2 cellular contexts compared by ENCODE assay signal in the genomic region with DNA sequence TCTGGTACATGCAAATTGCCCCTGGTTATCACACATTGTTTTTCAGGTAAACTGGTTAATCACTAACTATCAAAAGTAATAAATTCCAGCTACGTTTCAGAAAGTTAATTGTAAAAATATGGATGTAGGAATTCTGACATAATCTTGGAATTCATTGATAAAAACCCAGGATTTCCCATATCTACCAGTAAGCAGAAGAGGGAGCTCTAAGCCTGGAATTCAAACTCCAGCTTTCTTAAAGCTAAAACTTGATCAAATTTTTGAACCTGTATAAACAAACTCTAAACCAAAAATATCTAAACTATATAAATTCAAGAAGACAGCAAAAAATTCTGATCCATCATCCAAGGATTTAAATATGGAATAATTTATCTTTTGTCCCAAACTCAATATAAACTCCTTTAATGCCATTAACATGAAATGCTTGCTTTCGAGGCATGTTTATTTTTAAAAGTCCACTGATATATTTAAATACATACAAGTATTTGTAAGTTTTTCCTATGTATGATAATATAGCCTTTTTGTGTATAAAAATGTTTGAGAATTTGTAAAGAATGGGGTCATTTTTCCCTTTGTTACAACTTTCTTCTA.
TF ChIP-seq lines count a peak whose summit lies in the region.

No MANE protein-coding gene starts in this region.

TF ChIP-seq in IMR-90, 13 proteins besides CTCF, POLR2A, EP300 and RAD21:
- TF ChIP-seq FOS (IDR thresholded peaks at IDR 0.05; ENCODE audit: low read depth, low read length) (no peak), SMC3 (IDR thresholded peaks at IDR 0.05; ENCODE audit: low read depth, low read length) (peak; percentile 88)

TF ChIP-seq in liver, 16 proteins besides CTCF, POLR2A, EP300 and RAD21:
- TF ChIP-seq TAF1 (conservative IDR thresholded peaks at IDR 0.05) (no peak), HNF4A (conservative IDR thresholded peaks at IDR 0.05) (no peak), JUND (IDR thresholded peaks at IDR 0.05) (no peak), HNF4G (IDR thresholded peaks at IDR 0.05) (no peak), GABPA (IDR thresholded peaks at IDR 0.05 in 1 of 2, conservative IDR thresholded peaks at IDR 0.05 in 1 of 2) (no peak), RXRA (IDR thresholded peaks at IDR 0.05) (no peak), FOXA2 (IDR thresholded peaks at IDR 0.05) (no peak), SP1 (IDR thresholded peaks at IDR 0.05) (no peak), NR2F2 (IDR thresholded peaks at IDR 0.05) (no peak), EGR1 (IDR thresholded peaks at IDR 0.05; ENCODE audit: low read depth in 2 of 2) (no peak), YY1 (IDR thresholded peaks at IDR 0.05) (no peak), FOXA1 (IDR thresholded peaks at IDR 0.05) (no peak)
- TF ChIP-seq, protein P1, sequence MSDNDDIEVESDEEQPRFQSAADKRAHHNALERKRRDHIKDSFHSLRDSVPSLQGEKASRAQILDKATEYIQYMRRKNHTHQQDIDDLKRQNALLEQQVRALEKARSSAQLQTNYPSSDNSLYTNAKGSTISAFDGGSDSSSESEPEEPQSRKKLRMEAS (IDR thresholded peaks at IDR 0.05): no peak
- TF ChIP-seq, protein P2, sequence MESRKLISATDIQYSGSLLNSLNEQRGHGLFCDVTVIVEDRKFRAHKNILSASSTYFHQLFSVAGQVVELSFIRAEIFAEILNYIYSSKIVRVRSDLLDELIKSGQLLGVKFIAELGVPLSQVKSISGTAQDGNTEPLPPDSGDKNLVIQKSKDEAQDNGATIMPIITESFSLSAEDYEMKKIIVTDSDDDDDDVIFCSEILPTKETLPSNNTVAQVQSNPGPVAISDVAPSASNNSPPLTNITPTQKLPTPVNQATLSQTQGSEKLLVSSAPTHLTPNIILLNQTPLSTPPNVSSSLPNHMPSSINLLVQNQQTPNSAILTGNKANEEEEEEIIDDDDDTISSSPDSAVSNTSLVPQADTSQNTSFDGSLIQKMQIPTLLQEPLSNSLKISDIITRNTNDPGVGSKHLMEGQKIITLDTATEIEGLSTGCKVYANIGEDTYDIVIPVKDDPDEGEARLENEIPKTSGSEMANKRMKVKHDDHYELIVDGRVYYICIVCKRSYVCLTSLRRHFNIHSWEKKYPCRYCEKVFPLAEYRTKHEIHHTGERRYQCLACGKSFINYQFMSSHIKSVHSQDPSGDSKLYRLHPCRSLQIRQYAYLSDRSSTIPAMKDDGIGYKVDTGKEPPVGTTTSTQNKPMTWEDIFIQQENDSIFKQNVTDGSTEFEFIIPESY (IDR thresholded peaks at IDR 0.05): no peak
- TF ChIP-seq, protein P3, sequence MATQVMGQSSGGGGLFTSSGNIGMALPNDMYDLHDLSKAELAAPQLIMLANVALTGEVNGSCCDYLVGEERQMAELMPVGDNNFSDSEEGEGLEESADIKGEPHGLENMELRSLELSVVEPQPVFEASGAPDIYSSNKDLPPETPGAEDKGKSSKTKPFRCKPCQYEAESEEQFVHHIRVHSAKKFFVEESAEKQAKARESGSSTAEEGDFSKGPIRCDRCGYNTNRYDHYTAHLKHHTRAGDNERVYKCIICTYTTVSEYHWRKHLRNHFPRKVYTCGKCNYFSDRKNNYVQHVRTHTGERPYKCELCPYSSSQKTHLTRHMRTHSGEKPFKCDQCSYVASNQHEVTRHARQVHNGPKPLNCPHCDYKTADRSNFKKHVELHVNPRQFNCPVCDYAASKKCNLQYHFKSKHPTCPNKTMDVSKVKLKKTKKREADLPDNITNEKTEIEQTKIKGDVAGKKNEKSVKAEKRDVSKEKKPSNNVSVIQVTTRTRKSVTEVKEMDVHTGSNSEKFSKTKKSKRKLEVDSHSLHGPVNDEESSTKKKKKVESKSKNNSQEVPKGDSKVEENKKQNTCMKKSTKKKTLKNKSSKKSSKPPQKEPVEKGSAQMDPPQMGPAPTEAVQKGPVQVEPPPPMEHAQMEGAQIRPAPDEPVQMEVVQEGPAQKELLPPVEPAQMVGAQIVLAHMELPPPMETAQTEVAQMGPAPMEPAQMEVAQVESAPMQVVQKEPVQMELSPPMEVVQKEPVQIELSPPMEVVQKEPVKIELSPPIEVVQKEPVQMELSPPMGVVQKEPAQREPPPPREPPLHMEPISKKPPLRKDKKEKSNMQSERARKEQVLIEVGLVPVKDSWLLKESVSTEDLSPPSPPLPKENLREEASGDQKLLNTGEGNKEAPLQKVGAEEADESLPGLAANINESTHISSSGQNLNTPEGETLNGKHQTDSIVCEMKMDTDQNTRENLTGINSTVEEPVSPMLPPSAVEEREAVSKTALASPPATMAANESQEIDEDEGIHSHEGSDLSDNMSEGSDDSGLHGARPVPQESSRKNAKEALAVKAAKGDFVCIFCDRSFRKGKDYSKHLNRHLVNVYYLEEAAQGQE (IDR thresholded peaks at IDR 0.05): no peak
- TF ChIP-seq, protein P4, sequence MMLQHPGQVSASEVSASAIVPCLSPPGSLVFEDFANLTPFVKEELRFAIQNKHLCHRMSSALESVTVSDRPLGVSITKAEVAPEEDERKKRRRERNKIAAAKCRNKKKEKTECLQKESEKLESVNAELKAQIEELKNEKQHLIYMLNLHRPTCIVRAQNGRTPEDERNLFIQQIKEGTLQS (IDR thresholded peaks at IDR 0.05): no peak
